8 cellular contexts compared by ENCODE assay signal in the genomic region with DNA sequence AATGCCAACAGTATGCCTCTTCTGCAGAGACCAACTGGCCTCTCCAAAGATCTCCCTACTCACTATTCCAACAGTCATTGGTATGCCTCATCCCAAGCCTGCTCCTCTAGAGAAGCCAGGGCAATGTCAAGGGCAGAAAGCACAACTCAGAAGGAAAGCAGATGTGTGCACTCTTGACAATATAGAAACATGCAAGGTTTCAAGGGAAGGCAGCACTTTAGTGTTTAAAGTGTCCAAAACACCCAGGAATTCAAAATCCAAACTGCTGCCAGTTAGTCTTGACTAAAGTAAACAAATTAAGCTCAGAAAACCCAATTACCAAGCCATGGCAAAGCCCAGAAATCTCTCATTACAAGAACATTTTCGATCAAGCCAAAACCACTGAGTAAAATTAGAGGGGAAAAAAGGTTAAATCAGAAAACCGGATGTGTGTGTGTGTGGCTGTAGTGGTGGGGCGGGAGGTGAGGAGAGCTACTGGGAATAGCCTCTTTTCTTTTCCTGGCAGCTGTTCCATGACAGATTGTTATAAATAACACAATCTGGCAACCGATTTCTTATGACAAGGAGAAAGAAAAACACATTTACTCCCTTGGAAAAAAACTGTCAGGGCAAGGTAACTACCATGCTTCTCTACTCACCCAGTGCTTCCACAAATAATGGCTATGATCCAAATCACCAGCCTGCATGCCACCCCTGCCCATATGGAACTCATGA. TPM values are rescaled to one million over a fixed set of nuclear protein-coding genes. Genes with fewer than 3 reads are reported as not detected.
DNase-seq lines count a peak whose midpoint lies in the region; ATAC-seq and TF ChIP-seq lines count a peak whose summit lies in the region.

No MANE protein-coding gene starts in this region.

- no peak overlapping the region for H4K8ac ChIP-seq in mesenchymal stem cell (ENCODE audit: low read length)

- H3K14ac ChIP-seq in mesenchymal stem cell (ENCODE audit: low read length in 2 of 2) = no peak overlapping the region

- no peak overlapping the region for H4K91ac ChIP-seq in mesenchymal stem cell (ENCODE audit: low read length)

- H3K4me3 ChIP-seq in body of pancreas (no peak overlapping the region), mesenchymal stem cell (ENCODE audit: insufficient read depth in 1 of 2, low read depth in 1 of 2, low read length in 2 of 2) (peak overlapping the region in 1 of 2 experiments; percentile 13)

- ATAC-seq in body of pancreas = peak; percentile 69
- ATAC-seq in HG03039 (IDR thresholded peaks at IDR 0.05; ENCODE audit: unreplicated experiment) = no peak

- WGBS in body of pancreas, 2 donors = 9 to 11% methylated on average over 4 of the region's 4 CpGs
- 0% methylated on average over 2 of the region's 4 CpGs for WGBS in mesenchymal stem cell

- peak overlapping the region; percentile 27 for H2BK120ac ChIP-seq in mesenchymal stem cell (ENCODE audit: low read depth, low read length)

- H3K4me2 ChIP-seq in mesenchymal stem cell (ENCODE audit: low read length, poor library complexity, severe bottlenecking) = no peak overlapping the region

- no peak for TF ChIP-seq CTCF in body of pancreas (IDR thresholded peaks at IDR 0.05)

- no peak overlapping the region for H2AFZ ChIP-seq in mesenchymal stem cell (ENCODE audit: low read depth, low read length)

- intact Hi-C loops in body of pancreas (cut with DNase I) = no loop called here

- H3K4me1 ChIP-seq in body of pancreas (peaks cover 32% of the 10 kb centered on the region), mesenchymal stem cell (ENCODE audit: control insufficient read depth, insufficient read depth, low read depth, low read length) (peaks cover 2% of the 10 kb centered on the region)

- H3K9me3 ChIP-seq in body of pancreas = no peaks in the 10 kb centered on the region
- H3K9me3 ChIP-seq in mesenchymal stem cell (ENCODE audit: control insufficient read depth, low read length) = no peaks in the 10 kb centered on the region

- H3K27ac ChIP-seq in body of pancreas = peak overlapping the region in 3 of 4 donors; percentile 25 to 58 (median 52)
- H3K27ac ChIP-seq in mesenchymal stem cell (ENCODE audit: low read length, poor library complexity, severe bottlenecking) = no peak overlapping the region

- peak overlapping the region; percentile 75 to 79 for H3K18ac ChIP-seq in mesenchymal stem cell (ENCODE audit: low read depth in 1 of 2, low read length in 2 of 2)

- H3K79me1 ChIP-seq in mesenchymal stem cell (replicated peaks; ENCODE audit: low read length, poor library complexity, severe bottlenecking) = peaks cover 15% of the 10 kb centered on the region

- H2BK5ac ChIP-seq in mesenchymal stem cell (ENCODE audit: low read depth, low read length, poor library complexity, severe bottlenecking) = no peak overlapping the region

- no peak overlapping the region for H2BK15ac ChIP-seq in mesenchymal stem cell (ENCODE audit: low read depth, poor library complexity, severe bottlenecking)

- H3K9ac ChIP-seq in mesenchymal stem cell (ENCODE audit: low read length) = peak overlapping the region; percentile 43

- TF ChIP-seq POLR2A in body of pancreas (IDR thresholded peaks at IDR 0.05) = no peak

- H3K27me3 ChIP-seq in body of pancreas (no peaks in the 10 kb centered on the region), mesenchymal stem cell (ENCODE audit: control insufficient read depth in 1 of 2, insufficient read depth in 1 of 2, low read length in 2 of 2) (no peaks in the 10 kb centered on the region)

- H2AK5ac ChIP-seq in mesenchymal stem cell (ENCODE audit: low read length, severe bottlenecking) = no peak overlapping the region

- no peak overlapping the region for H3K4ac ChIP-seq in mesenchymal stem cell (ENCODE audit: low read depth in 1 of 2, low read length in 2 of 2)

- no peaks in the 10 kb centered on the region for H3K36me3 ChIP-seq in body of pancreas (replicated peaks in 1 of 2; ENCODE audit: insufficient read depth in 1 of 2, low read depth in 2 of 2)
- no peaks in the 10 kb centered on the region for H3K36me3 ChIP-seq in mesenchymal stem cell (ENCODE audit: control insufficient read depth in 1 of 2, insufficient read depth in 2 of 2, low read depth in 1 of 2, low read length in 2 of 2)

- no peak overlapping the region for H3K23ac ChIP-seq in mesenchymal stem cell (ENCODE audit: low read length in 2 of 2)

- DNase-seq in A172 (ENCODE audit: low spot score) (peak; percentile 44), NCI-H1105 treated with DMSO at 0.1 percent for 48 hours (lab: John Stamatoyannopoulos, UW) (peak; percentile 76), body of pancreas (peak; percentile 18 to 44 (median 28)), mesenchymal stem cell (peak; percentile 84)
- DNase-seq in activated CD8-positive, alpha-beta memory T cell treated with anti-CD3 and anti-CD28 coated beads, Interleukin-2, amount 50 U/mL, for 48 hours = no peak
- DNase-seq in stimulated activated CD4-positive, alpha-beta T cell treated with anti-CD3 and anti-CD28 coated beads, Interleukin-2, amount 100 ng/mL, for 48 hours = no peak
- no peak for DNase-seq in activated T-cell treated with anti-CD3 and anti-CD28 coated beads, Interleukin-2, amount 50 U/mL, for 1 hour

- peak overlapping the region in 1 of 2 experiments; percentile 39 for H2BK12ac ChIP-seq in mesenchymal stem cell (ENCODE audit: low read length in 2 of 2)

RNA-seq across cellular contexts. Expression of gene EIF2B3, which starts 39.2 kb away (rescaled TPM):
- total RNA-seq in A172 (2014; rRNA removed; shearing (Covaris generic)) = 44.8 and 56.7 TPM in 2 replicates
- 10 to 100 TPM; 13.0 to 33.9 TPM for total RNA-seq in body of pancreas
- polyA plus RNA-seq in mesenchymal stem cell (2013, experiment 1 of 2) = 22.2 TPM
- 22.1 TPM for polyA plus RNA-seq in mesenchymal stem cell (2013, experiment 2 of 2)

Comparison
In these comparisons a context has a peak if more than half of its experiments do, and no peak if none do; other contexts are left out.
1. DNase-seq: peak in A172 (single experiment), NCI-H1105 treated with DMSO at 0.1 percent for 48 hours (single experiment), body of pancreas (4 of 4) and mesenchymal stem cell (single experiment); none in activated CD8-positive, alpha-beta memory T cell treated with anti-CD3 and anti-CD28 coated beads, Interleukin-2, amount 50 U/mL, for 48 hours (single experiment), stimulated activated CD4-positive, alpha-beta T cell treated with anti-CD3 and anti-CD28 coated beads, Interleukin-2, amount 100 ng/mL, for 48 hours (0 of 2) and activated T-cell treated with anti-CD3 and anti-CD28 coated beads, Interleukin-2, amount 50 U/mL, for 1 hour (single experiment).